20 cellular contexts compared by ENCODE assay signal in genomic region chr14:69956970-69957369, GRCh38.
DNase-seq lines count a peak whose midpoint lies in the region; ATAC-seq and TF ChIP-seq lines count a peak whose summit lies in the region.
"Had no signal": no experiment of that assay in that cellular context is flagged by ENCODE, and none has a peak within 500 bp of the region (broad histone marks: within the 10 kb centered on the region; RNA-seq: fewer than 3 reads in every experiment).

No MANE protein-coding gene starts in this region.

- no peak for TF ChIP-seq CTCF in mucosa of descending colon (IDR thresholded peaks at IDR 0.05)

- no peaks in the 10 kb centered on the region for H3K27me3 ChIP-seq in effector memory CD4-positive, alpha-beta T cell (replicated peaks; ENCODE audit: control insufficient read depth, insufficient read depth, low read length, poor library complexity, severe bottlenecking)

- intact Hi-C loops in mucosa of descending colon (cut with DNase I, micrococcal nuclease) = no loop called here

- no peaks in the 10 kb centered on the region for H3K4me1 ChIP-seq in mucosa of descending colon (ENCODE audit: low read depth)
- no peaks in the 10 kb centered on the region for H3K4me1 ChIP-seq in effector memory CD4-positive, alpha-beta T cell (ENCODE audit: control insufficient read depth, insufficient read depth, low read length, poor library complexity, severe bottlenecking)

- ATAC-seq in mucosa of descending colon (no peak), GM21360 (IDR thresholded peaks at IDR 0.05; ENCODE audit: unreplicated experiment) (no peak)

- no peaks in the 10 kb centered on the region for H3K9me3 ChIP-seq in mucosa of descending colon
- no peaks in the 10 kb centered on the region for H3K9me3 ChIP-seq in effector memory CD4-positive, alpha-beta T cell (ENCODE audit: control insufficient read depth, low read length)

- no peaks in the 10 kb centered on the region for H3K36me3 ChIP-seq in mucosa of descending colon (ENCODE audit: low read depth)
- no peaks in the 10 kb centered on the region for H3K36me3 ChIP-seq in effector memory CD4-positive, alpha-beta T cell (ENCODE audit: control insufficient read depth, insufficient read depth, low read length)

- no peak overlapping the region for H3K4me3 ChIP-seq in mucosa of descending colon
- H3K4me3 ChIP-seq in effector memory CD4-positive, alpha-beta T cell (ENCODE audit: insufficient read depth, low read depth, low read length, poor library complexity, severe bottlenecking) = no peak overlapping the region

- DNase-seq in NCI-H82 (lab: John Stamatoyannopoulos, UW) = peak; percentile 57
- no peak for DNase-seq in NCI-H82 treated with DMSO at 0.1 percent for 48 hours (lab: John Stamatoyannopoulos, UW; ENCODE audit: unreplicated experiment)
- DNase-seq in NCI-H446 treated with DMSO at 0.1 percent for 48 hours (lab: John Stamatoyannopoulos, UW) = peak; percentile 88
- DNase-seq in midbrain (lab: John Stamatoyannopoulos, UW) = peak; percentile 16
- DNase-seq in superior temporal gyrus (ENCODE audit: extremely low spot score) = peak; percentile 78
- DNase-seq in mucosa of descending colon = no peak
- DNase-seq in effector memory CD4-positive, alpha-beta T cell = no peak
- DNase-seq: 8988T, AML-193, DMS79 treated with DMSO at 0.1 percent for 48 hours, H7, Kasumi-1, NCI-H1417 treated with DMSO at 0.1 percent for 48 hours, NCI-H1930, NCI-H510A treated with DMSO at 0.1 percent for 48 hours, NCI-H748 treated with DMSO at 0.1 percent for 48 hours, Right ventricle myocardium superior, SW 1271 had no signal

- H3K27ac ChIP-seq in effector memory CD4-positive, alpha-beta T cell (ENCODE audit: insufficient read depth, low read length, poor library complexity, severe bottlenecking) = no peak overlapping the region
- H3K27ac ChIP-seq: C4-2B had no signal

Comparison
In these comparisons a context has a peak if more than half of its experiments do, and no peak if none do; other contexts are left out.
1. DNase-seq: peak in NCI-H82 (single experiment), NCI-H446 treated with DMSO at 0.1 percent for 48 hours (single experiment), midbrain (single experiment) and superior temporal gyrus (single experiment); none in NCI-H82 treated with DMSO at 0.1 percent for 48 hours (single experiment), mucosa of descending colon (0 of 3) and effector memory CD4-positive, alpha-beta T cell (0 of 3).